ENCODE assay signal across 28 cellular contexts in genomic region chr20:23370873-23371272, GRCh38.
"Had no signal": no experiment of that assay in that cellular context is flagged by ENCODE, and none has a peak within 500 bp of the region (broad histone marks: within the 10 kb centered on the region; RNA-seq: fewer than 3 reads in every experiment).

No MANE protein-coding gene starts in this region.

- DNase-seq: activated B cell treated with CpG ODN at 0.5 μM for 24 hours; activated CD4-positive, alpha-beta T cell treated with anti-CD3 and anti-CD28 coated beads, Interleukin-2, amount 50 U/mL, for 4 hours; activated gamma-delta T cell treated with Interleukin-2 at 50 U/mL for 16 hours; activated naive CD4-positive, alpha-beta T cell treated with anti-CD3 and anti-CD28 coated beads, Interleukin-2, amount 50 U/mL, for 16 hours; activated T-cell treated with anti-CD3 and anti-CD28 coated beads, Interleukin-2, amount 50 U/mL, for 4 hours; dorsolateral prefrontal cortex; effector memory CD4-positive, alpha-beta T cell; erythroblast; hippocampal formation; left colon; mammary epithelial cell; right lobe of liver; stimulated activated CD4-positive, alpha-beta T cell treated with anti-CD3 and anti-CD28 coated beads, Interleukin-12 subunit alpha, Interleukin-12 subunit beta, amount 100 ng/mL, for 4 hours; stimulated activated CD4-positive, alpha-beta T cell treated with anti-CD3 and anti-CD28 coated beads, Interleukin-4, amount 100 ng/mL, for 1 hour; stomach; T-helper 1 cell; thyroid gland; upper lobe of left lung had no signal

- H3K27ac Mint-ChIP-seq: activated B cell treated with CpG ODN at 0.5 μM for 24 hours; activated T-helper 17 cell treated with anti-CD3 and anti-CD28 coated beads, Interleukin-2, amount 50 U/mL, for 72 hours; nephron; T-helper 2 cell treated with Interferon-gamma antibody and Interleukin-4, amounts not matched to agents 5 μg/mL and 100 μg/mL, for 36 hours had no signal

- H3K9me3 Mint-ChIP-seq: activated B cell treated with CpG ODN at 0.5 μM for 24 hours; activated T-cell treated with anti-CD3 and anti-CD28 coated beads, Interleukin-2, amount 50 U/mL, for 4 hours; activated T-helper 17 cell treated with anti-CD3 and anti-CD28 coated beads, Interleukin-2, amount 50 U/mL, for 72 hours; brain; nephron; T-helper 2 cell treated with Interferon-gamma antibody and Interleukin-4, amounts not matched to agents 5 μg/mL and 100 μg/mL, for 36 hours had no signal

- H3K4me3 ChIP-seq: ascending aorta, coronary artery, dorsolateral prefrontal cortex, gastroesophageal sphincter, right lobe of liver, skin epidermis, stomach, thyroid gland, upper lobe of left lung, vagina had no signal

- H3K4me3 Mint-ChIP-seq: activated B cell treated with CpG ODN at 0.5 μM for 24 hours; activated T-cell treated with anti-CD3 and anti-CD28 coated beads, Interleukin-2, amount 50 U/mL, for 4 hours; activated T-helper 17 cell treated with anti-CD3 and anti-CD28 coated beads, Interleukin-2, amount 50 U/mL, for 72 hours; brain; nephron; T-helper 2 cell treated with Interferon-gamma antibody and Interleukin-4, amounts not matched to agents 5 μg/mL and 100 μg/mL, for 36 hours had no signal

- FAIRE-seq: keratinocyte had no signal

- H3K27me3 Mint-ChIP-seq: activated B cell treated with CpG ODN at 0.5 μM for 24 hours; activated T-helper 17 cell treated with anti-CD3 and anti-CD28 coated beads, Interleukin-2, amount 50 U/mL, for 72 hours; brain had no signal

- ATAC-seq: activated T-cell treated with anti-CD3 and anti-CD28 coated beads, Interleukin-2, amount 50 U/mL, for 4 hours; activated T-helper 17 cell treated with anti-CD3 and anti-CD28 coated beads, Interleukin-2, amount 50 U/mL, for 72 hours; gastroesophageal sphincter; left colon had no signal

- H3K9me3 ChIP-seq: ascending aorta, gastroesophageal sphincter, right lobe of liver, stomach, thyroid gland, upper lobe of left lung, vagina had no signal

- H3K27me3 ChIP-seq: ascending aorta, dorsolateral prefrontal cortex, gastroesophageal sphincter, right lobe of liver, stomach, thyroid gland, upper lobe of left lung, vagina had no signal

- H3K27ac ChIP-seq: ascending aorta, coronary artery, dorsolateral prefrontal cortex, gastroesophageal sphincter, right lobe of liver, stomach, thyroid gland, upper lobe of left lung, vagina had no signal
